2 cellular contexts compared by ENCODE assay signal in genomic region chr10:24962998-24963397, GRCh38.
TF ChIP-seq lines count a peak whose summit lies in the region.

No MANE protein-coding gene starts in this region.

TF ChIP-seq in K562, 482 proteins besides CTCF, POLR2A, EP300 and RAD21 (continues in another document):
- TF ChIP-seq ZEB2 (IDR thresholded peaks at IDR 0.05) (peak; percentile 41; the same call in 1 of the 2 replicates), STAT5B (CRISPR knock-in tag; IDR thresholded peaks at IDR 0.05) (no peak), RCOR1 (IDR thresholded peaks at IDR 0.05; ENCODE audit: borderline replicate concordance in 1 of 2, low read depth in 2 of 2, low read length in 2 of 2) (no peak), ADNP (tag; IDR thresholded peaks at IDR 0.05) (no peak), STAT6 (CRISPR knock-in tag; IDR thresholded peaks at IDR 0.05) (no peak), MAFF (IDR thresholded peaks at IDR 0.05; ENCODE audit: low read length) (no peak), SNRNP70 (optimal IDR thresholded peaks at IDR 0.05; ENCODE audit: low read depth, low read length) (no peak), FOSL1 (tag; conservative IDR thresholded peaks at IDR 0.05) (0 out of 2 replicates have a peak, but pooled peaks have one; percentile 44), NFIC (IDR thresholded peaks at IDR 0.05) (0 out of 2 replicates have a peak, but pooled peaks have one; percentile 15), PKNOX1 (IDR thresholded peaks at IDR 0.05) (no peak), JUND (IDR thresholded peaks at IDR 0.05; ENCODE audit: borderline replicate concordance, low read depth, low read length) (peak; percentile 38; the same call in 1 of the 2 replicates), JUND (tag; IDR thresholded peaks at IDR 0.05; ENCODE audit: borderline replicate concordance, low read depth, low read length) (peak; percentile 19; the same call in 1 of the 3 replicates), ATF1 (CRISPR knock-in tag; IDR thresholded peaks at IDR 0.05) (no peak), ATF1 (tag; IDR thresholded peaks at IDR 0.05) (no peak), RFX7 (CRISPR knock-in tag; IDR thresholded peaks at IDR 0.05) (no peak), NR1H2 (CRISPR knock-in tag; IDR thresholded peaks at IDR 0.05) (no peak), CBX2 (IDR thresholded peaks at IDR 0.05; ENCODE audit: insufficient read depth, low read length, poor library complexity, severe bottlenecking) (no peak), SMARCA4 (IDR thresholded peaks at IDR 0.05) (0 out of 2 replicates have a peak, but pooled peaks have one; percentile 37), GATAD2B (IDR thresholded peaks at IDR 0.05; ENCODE audit: borderline replicate concordance) (no peak), TCFL5 (CRISPR knock-in tag; conservative IDR thresholded peaks at IDR 0.05) (no peak), ZNF589 (CRISPR knock-in tag; IDR thresholded peaks at IDR 0.05; ENCODE audit: low read depth) (no peak), SRF (CRISPR knock-in tag; IDR thresholded peaks at IDR 0.05) (no peak), RB1 (IDR thresholded peaks at IDR 0.05; ENCODE audit: low read depth) (no peak), PCBP2 (IDR thresholded peaks at IDR 0.05; ENCODE audit: low read depth, low read length, poor library complexity, severe bottlenecking) (no peak), KAT7 (CRISPR knock-in tag; IDR thresholded peaks at IDR 0.05; ENCODE audit: borderline replicate concordance) (no peak), YBX1 (IDR thresholded peaks at IDR 0.05) (no peak), GTF2B (IDR thresholded peaks at IDR 0.05; ENCODE audit: extremely low read depth, insufficient read length) (no peak), POLR2G (IDR thresholded peaks at IDR 0.05; ENCODE audit: low read depth, low read length) (no peak), NR0B1 (IDR thresholded peaks at IDR 0.05; ENCODE audit: partially characterized antibody) (no peak), ZNF354B (CRISPR knock-in tag; IDR thresholded peaks at IDR 0.05) (no peak), NCOA6 (IDR thresholded peaks at IDR 0.05) (no peak), MEF2A (IDR thresholded peaks at IDR 0.05; ENCODE audit: control insufficient read depth, low read depth, low read length) (no peak), FOXA1 (IDR thresholded peaks at IDR 0.05; ENCODE audit: borderline replicate concordance) (no peak), SP2 (IDR thresholded peaks at IDR 0.05; ENCODE audit: extremely low read depth, low read depth, low read length, poor library complexity, severe bottlenecking) (no peak), NFE2 (IDR thresholded peaks at IDR 0.05; ENCODE audit: low read depth) (peak; percentile 20; the same call in 1 of the 2 replicates), ZNF174 (CRISPR knock-in tag; IDR thresholded peaks at IDR 0.05) (no peak), KHSRP (IDR thresholded peaks at IDR 0.05) (no peak), MECOM (CRISPR knock-in tag; IDR thresholded peaks at IDR 0.05) (no peak)

TF ChIP-seq in GM12891, 5 proteins besides CTCF, POLR2A, EP300 and RAD21:
- TF ChIP-seq PAX5 (IDR thresholded peaks at IDR 0.05; ENCODE audit: insufficient read depth, low read length, severe bottlenecking), result no peak
- no peak for TF ChIP-seq SPI1 (IDR thresholded peaks at IDR 0.05; ENCODE audit: low read depth, low read length)
- no peak for TF ChIP-seq TAF1 (IDR thresholded peaks at IDR 0.05; ENCODE audit: low read depth, low read length)
- TF ChIP-seq POLR2AphosphoS5 (IDR thresholded peaks at IDR 0.05; ENCODE audit: low read depth, low read length), result no peak
- TF ChIP-seq POU2F2 (IDR thresholded peaks at IDR 0.05; ENCODE audit: low read depth, low read length), result no peak
